ENCODE assay signal across 8 cellular contexts in the genomic region with DNA sequence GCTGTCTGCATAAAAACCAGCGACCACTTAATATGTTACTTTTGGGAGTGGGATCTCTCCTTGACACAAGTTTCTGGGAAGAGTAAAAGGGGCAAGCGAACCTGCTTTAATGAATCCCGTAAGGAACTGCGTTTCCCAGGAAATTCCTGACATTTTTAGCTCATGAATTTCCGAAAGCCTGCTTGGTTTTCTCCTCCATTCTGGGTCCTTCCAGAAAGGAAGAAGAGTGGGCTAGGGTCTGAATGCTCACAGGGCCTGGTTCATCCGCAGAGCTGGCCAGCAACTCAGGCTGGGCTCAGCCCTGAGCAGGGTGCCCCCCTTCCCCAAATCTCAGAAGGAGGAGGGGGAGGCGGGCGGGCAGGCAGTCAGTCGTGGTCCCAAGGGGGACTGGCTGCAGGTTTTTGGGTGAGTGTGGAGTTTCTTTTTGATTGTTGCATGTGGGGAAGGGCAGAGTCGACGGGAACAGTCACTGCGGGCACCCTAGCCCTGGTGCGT. TPM values are rescaled to one million over a fixed set of nuclear protein-coding genes. Genes with fewer than 3 reads are reported as not detected.
DNase-seq lines count a peak whose midpoint lies in the region; ATAC-seq and TF ChIP-seq lines count a peak whose summit lies in the region.

No MANE protein-coding gene starts in this region.

- peaks cover 33 to 80% (median 62%) of the 10 kb centered on the region in 4 donors for H3K4me1 Mint-ChIP-seq in CD4-positive, alpha-beta memory T cell
- peaks cover 46 to 58% of the 10 kb centered on the region in 2 donors for H3K4me1 Mint-ChIP-seq in effector memory CD8-positive, alpha-beta T cell (ENCODE audit: low read depth in 2 of 2)
- H3K4me1 Mint-ChIP-seq in osteocyte (ENCODE audit: unreplicated experiment), result peaks cover 53% of the 10 kb centered on the region

- intact Hi-C loops in CD4-positive, alpha-beta memory T cell (cut with micrococcal nuclease), result loop anchor here (5.0 to 10.0 kb wide), 3 partner anchors 450 to 1778 kb away; partner anchors contain the start of genes APBB3, CDC25C, FAM53C and SIL1
- intact Hi-C loops in mucosa of descending colon (cut with DNase I, micrococcal nuclease), result no loop called here

- no peaks in the 10 kb centered on the region for H3K9me3 Mint-ChIP-seq in CD4-positive, alpha-beta memory T cell
- no peaks in the 10 kb centered on the region for H3K9me3 Mint-ChIP-seq in effector memory CD8-positive, alpha-beta T cell
- H3K9me3 Mint-ChIP-seq in osteocyte (ENCODE audit: unreplicated experiment), result no peaks in the 10 kb centered on the region

- H3K9me2 ChIP-seq in MM.1S (replicated peaks; ENCODE audit: insufficient read depth, low read length), result no peaks in the 10 kb centered on the region

- H3K27me3 ChIP-seq in CD4-positive, alpha-beta memory T cell (ENCODE audit: insufficient read depth, low read length), result no peaks in the 10 kb centered on the region
- H3K27me3 ChIP-seq in MM.1S (replicated peaks; ENCODE audit: insufficient read depth, low read length), result no peaks in the 10 kb centered on the region

- CTCF ChIA-PET in CD4-positive, alpha-beta memory T cell (lab: Charles Lee; ENCODE audit: partially characterized antibody), result interaction anchor here (0.9 to 12.7 kb wide), 4 partner anchors 8 to 39 kb away, joined by 3 to 148 read pairs (median 5); no protein-coding TSS in a partner anchor

- peaks cover 76% of the 10 kb centered on the region for H3K79me2 ChIP-seq in MM.1S (ENCODE audit: low read length)

- H3K9me3 ChIP-seq in CD4-positive, alpha-beta memory T cell (ENCODE audit: control insufficient read depth in 1 of 2, low read length in 2 of 2), result no peaks in the 10 kb centered on the region
- H3K9me3 ChIP-seq in MM.1S (replicated peaks; ENCODE audit: insufficient read depth, low read length) (no peaks in the 10 kb centered on the region), mucosa of descending colon (no peaks in the 10 kb centered on the region)

- POLR2A ChIA-PET in CD4-positive, alpha-beta memory T cell (lab: Charles Lee; ENCODE audit: partially characterized antibody), result interaction anchor here (0.6 to 2.7 kb wide), 8 partner anchors 10 to 598 kb away, joined by 3 to 18 read pairs (median 4); partner anchors contain the start of genes IK and NDUFA2

- no peak for DNase-seq in CD4-positive, alpha-beta memory T cell
- DNase-seq in MM.1S (no peak), osteocyte (ENCODE audit: extremely low spot score, unreplicated experiment) (no peak), GDM1 (lab: John Stamatoyannopoulos, UW) (no peak), mucosa of descending colon (no peak)
- no peak for DNase-seq in effector memory CD8-positive, alpha-beta T cell

- peaks cover 5% of the 10 kb centered on the region; the same call in 1 of the 2 replicates for H4K20me1 ChIP-seq in MM.1S (ENCODE audit: insufficient read depth, low read length)

- H3K27me3 Mint-ChIP-seq in CD4-positive, alpha-beta memory T cell, result no peaks in the 10 kb centered on the region
- H3K27me3 Mint-ChIP-seq in effector memory CD8-positive, alpha-beta T cell, result no peaks in the 10 kb centered on the region
- H3K27me3 Mint-ChIP-seq in osteocyte (ENCODE audit: unreplicated experiment), result peaks cover 49% of the 10 kb centered on the region

- H3K9ac ChIP-seq in MM.1S (ENCODE audit: low read length), result no peak overlapping the region

- no peaks in the 10 kb centered on the region for H3K36me3 ChIP-seq in CD4-positive, alpha-beta memory T cell (ENCODE audit: insufficient read depth, low read length)
- H3K36me3 ChIP-seq in MM.1S (replicated peaks; ENCODE audit: insufficient read depth, low read length) (no peaks in the 10 kb centered on the region), mucosa of descending colon (ENCODE audit: low read depth) (no peaks in the 10 kb centered on the region)

- peaks cover 5% of the 10 kb centered on the region; the same call in 1 of the 2 replicates for H3F3A ChIP-seq in MM.1S (ENCODE audit: insufficient read depth, low read length)

- peak overlapping the region; percentile 100 for H3K4me2 ChIP-seq in MM.1S (ENCODE audit: low read depth, low read length)

- H3K4me3 Mint-ChIP-seq in CD4-positive, alpha-beta memory T cell, result peak overlapping the region; percentile 71 to 100 (median 93)
- H3K4me3 Mint-ChIP-seq in effector memory CD8-positive, alpha-beta T cell, result peak overlapping the region; percentile 88 to 93
- H3K4me3 Mint-ChIP-seq in osteocyte (ENCODE audit: unreplicated experiment), result peak overlapping the region; percentile 81

- no peak for TF ChIP-seq CTCF in MM.1S (IDR thresholded peaks at IDR 0.05; ENCODE audit: low read length)
- TF ChIP-seq CTCF in osteocyte (IDR thresholded peaks at IDR 0.05), result no peak
- no peak for TF ChIP-seq CTCF in mucosa of descending colon (IDR thresholded peaks at IDR 0.05)

- H3K27ac Mint-ChIP-seq in CD4-positive, alpha-beta memory T cell, result peak overlapping the region; percentile 42 to 98 (median 85)
- peak overlapping the region; percentile 91 to 97 for H3K27ac Mint-ChIP-seq in effector memory CD8-positive, alpha-beta T cell
- peak overlapping the region; percentile 31 for H3K27ac Mint-ChIP-seq in osteocyte (ENCODE audit: unreplicated experiment)

- no peak overlapping the region for H2AFZ ChIP-seq in MM.1S (ENCODE audit: low read length)

- H3K4me3 ChIP-seq in CD4-positive, alpha-beta memory T cell (ENCODE audit: low read length in 2 of 2), result peak overlapping the region in 1 of 2 donors; percentile 76
- no peak overlapping the region for H3K4me3 ChIP-seq in MM.1S (ENCODE audit: low read length)
- no peak overlapping the region for H3K4me3 ChIP-seq in mucosa of descending colon

- H3K27ac ChIP-seq in CD4-positive, alpha-beta memory T cell (ENCODE audit: low read depth, low read length), result peak overlapping the region; percentile 80
- no peak overlapping the region for H3K27ac ChIP-seq in MM.1S (ENCODE audit: low read length)

- peaks cover 74% of the 10 kb centered on the region for H3K4me1 ChIP-seq in CD4-positive, alpha-beta memory T cell (ENCODE audit: insufficient read depth, low read length)
- H3K4me1 ChIP-seq in MM.1S (ENCODE audit: low read length) (peaks cover 12% of the 10 kb centered on the region; the same call in 1 of the 2 replicates), mucosa of descending colon (ENCODE audit: low read depth) (peaks cover 35% of the 10 kb centered on the region)

- ATAC-seq in effector memory CD8-positive, alpha-beta T cell (replicated peaks), result no peak
- ATAC-seq in GM19467 (IDR thresholded peaks at IDR 0.05; ENCODE audit: unreplicated experiment) (no peak), GM19395 (IDR thresholded peaks at IDR 0.05; ENCODE audit: unreplicated experiment) (no peak), mucosa of descending colon (no peak)

- H3K36me3 Mint-ChIP-seq in CD4-positive, alpha-beta memory T cell, result peaks cover 0 to 13% of the 10 kb centered on the region in 2 donors
- H3K36me3 Mint-ChIP-seq in effector memory CD8-positive, alpha-beta T cell (ENCODE audit: insufficient read depth), result peaks cover 38% of the 10 kb centered on the region
- no peaks in the 10 kb centered on the region for H3K36me3 Mint-ChIP-seq in osteocyte (ENCODE audit: unreplicated experiment)

RNA-seq across cellular contexts. Expression of gene PURA, which starts 1.2 kb away (rescaled TPM):
- 10 to 100 TPM; 31.2 to 36.2 TPM for total RNA-seq in CD4-positive, alpha-beta memory T cell
- 1 to 10 TPM; 2.5 to 4.7 TPM for polyA plus RNA-seq in CD4-positive, alpha-beta memory T cell
- 11.4 and 11.5 TPM in 2 replicates for total RNA-seq in osteocyte
- total RNA-seq in mucosa of descending colon, result 10 to 100 TPM; 17.3 to 49.4 (median 18.4) TPM

RNA-seq across cellular contexts. Expression of gene IGIP, which starts 13.0 kb away (rescaled TPM):
- total RNA-seq in CD4-positive, alpha-beta memory T cell, result 10 to 100 TPM; 13.7 to 14.9 TPM
- polyA plus RNA-seq in CD4-positive, alpha-beta memory T cell, result under 1 TPM; 0.27 to 0.78 TPM
- total RNA-seq in osteocyte (4.1 and 4.3 TPM in 2 replicates), mucosa of descending colon (10 to 100 TPM in 1 of 3 donors, 1 to 10 TPM in 2; 8.1 to 25.1 (median 9.8) TPM)

Comparison
In these comparisons a context has a peak if more than half of its experiments do, and no peak if none do; other contexts are left out.
1. H3K27ac Mint-ChIP-seq: peak in every context shown above with its lines; median percentile 94 in effector memory CD8-positive, alpha-beta T cell; 85 in CD4-positive, alpha-beta memory T cell; 31 in osteocyte.